8 cellular contexts compared by ENCODE assay signal in the genomic region with DNA sequence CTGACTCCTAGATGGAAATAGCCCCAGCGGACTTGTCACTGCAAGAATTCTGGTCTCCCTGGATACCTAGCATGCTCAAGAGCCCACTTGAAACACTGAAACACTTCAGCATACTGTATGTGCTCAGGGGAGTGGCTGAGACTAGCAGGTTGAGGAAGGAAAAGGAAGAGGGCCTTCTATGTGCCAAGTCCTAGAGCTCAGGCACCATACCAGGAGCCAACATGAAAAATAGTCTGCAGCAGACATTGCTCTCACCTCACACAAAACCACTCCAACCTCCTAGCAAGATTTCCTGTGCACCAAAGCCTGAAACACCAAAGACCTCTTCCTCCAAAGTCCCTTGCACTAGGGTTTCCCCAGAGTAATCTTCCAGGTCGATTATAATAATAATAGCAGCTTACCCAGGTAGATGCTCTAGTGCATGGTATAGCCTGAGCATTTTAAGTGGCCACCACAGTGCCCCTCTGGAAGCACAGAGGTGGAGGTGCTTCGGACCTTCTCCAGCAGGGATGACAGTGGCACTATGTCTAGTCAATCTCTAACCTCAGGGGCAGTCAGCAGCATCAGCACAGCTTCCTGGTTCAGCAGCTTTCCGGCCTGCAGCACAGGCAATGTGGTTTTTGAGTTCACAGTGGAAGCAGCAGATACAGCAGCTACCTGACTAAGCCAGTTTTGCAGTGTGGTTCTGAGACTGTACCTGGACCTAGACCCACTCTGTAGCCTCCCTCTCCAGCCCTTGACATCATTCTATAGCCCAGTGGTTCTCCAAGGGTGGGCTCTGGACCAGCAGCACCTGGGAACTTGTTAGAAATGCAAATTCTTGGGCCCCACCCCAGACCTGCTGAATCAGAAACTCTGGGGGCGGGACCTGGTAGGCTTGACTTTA. TPM values are rescaled to one million over a fixed set of nuclear protein-coding genes. Genes with fewer than 3 reads are reported as not detected.
DNase-seq lines count a peak whose midpoint lies in the region; ATAC-seq and TF ChIP-seq lines count a peak whose summit lies in the region.

No MANE protein-coding gene starts in this region.

- peak overlapping the region; percentile 91 for H3K4me2 ChIP-seq in OCI-LY1 (ENCODE audit: low read length)

- peaks cover 77% of the 10 kb centered on the region for H3K4me1 Mint-ChIP-seq in activated T-helper 2 cell treated with anti-CD3 and anti-CD28 coated beads, Interferon-gamma antibody, Interleukin-2, Interleukin-4, amounts not matched to agents 10 μg/mL and 5 μg/mL and 100 μg/mL, durations not matched to agents 14 hours and 24 hours and 36 hours (ENCODE audit: low read depth)

- no peaks in the 10 kb centered on the region for H4K20me1 ChIP-seq in OCI-LY1 (ENCODE audit: insufficient read depth, low read length)

- intact Hi-C loops in activated T-helper 2 cell treated with anti-CD3 and anti-CD28 coated beads, Interferon-gamma antibody, Interleukin-2, Interleukin-4, amounts not matched to agents 10 μg/mL and 5 μg/mL and 100 μg/mL, durations not matched to agents 14 hours and 24 hours and 36 hours (cut with micrococcal nuclease) = loop anchor here (1.0 to 10.0 kb wide), 6 partner anchors 18 to 428 kb away; no protein-coding TSS in a partner anchor

- H3K27ac ChIP-seq in OCI-LY1 (ENCODE audit: low read depth, low read length, poor library complexity, severe bottlenecking) = peak overlapping the region; percentile 100

- peaks cover 18% of the 10 kb centered on the region; the same call in 1 of the 2 replicates for H3K36me3 ChIP-seq in OCI-LY1 (ENCODE audit: insufficient read depth, low read length)

- ATAC-seq in HG03095 (IDR thresholded peaks at IDR 0.05; ENCODE audit: unreplicated experiment) (peak; percentile 61), left lobe of liver (no peak)

- H2AFZ ChIP-seq in OCI-LY1 (ENCODE audit: low read length) = no peak overlapping the region

- H3K27me3 Mint-ChIP-seq in activated T-helper 2 cell treated with anti-CD3 and anti-CD28 coated beads, Interferon-gamma antibody, Interleukin-2, Interleukin-4, amounts not matched to agents 10 μg/mL and 5 μg/mL and 100 μg/mL, durations not matched to agents 14 hours and 24 hours and 36 hours (ENCODE audit: low read depth) = no peaks in the 10 kb centered on the region

- DNase-seq in NCI-H748 (lab: John Stamatoyannopoulos, UW; ENCODE audit: unreplicated experiment) (peak; percentile 24), NCI-H748 treated with DMSO at 0.1 percent for 48 hours (lab: John Stamatoyannopoulos, UW) (no peak), retina (no peak), left lobe of liver (ENCODE audit: low spot score) (no peak)
- peak; percentile 73 for DNase-seq in activated T-helper 2 cell treated with anti-CD3 and anti-CD28 coated beads, Interferon-gamma antibody, Interleukin-2, Interleukin-4, amounts not matched to agents 10 μg/mL and 5 μg/mL and 100 μg/mL, durations not matched to agents 14 hours and 24 hours and 36 hours (ENCODE audit: low spot score)
- DNase-seq in stimulated activated CD4-positive, alpha-beta T cell treated with anti-CD3 and anti-CD28 coated beads, Interleukin-15, amount 100 ng/mL, for 48 hours (ENCODE audit: low read depth in 2 of 2) = peak; percentile 45 to 49

- no peaks in the 10 kb centered on the region for H3K27me3 ChIP-seq in OCI-LY1 (ENCODE audit: insufficient read depth, low read length)

- peak overlapping the region; percentile 74 for H3K4me3 ChIP-seq in OCI-LY1 (ENCODE audit: low read depth, low read length, poor library complexity, severe bottlenecking)

- no peaks in the 10 kb centered on the region for H3K9me2 ChIP-seq in OCI-LY1 (ENCODE audit: low read depth, low read length)

- peak overlapping the region; percentile 98 for H3K27ac Mint-ChIP-seq in activated T-helper 2 cell treated with anti-CD3 and anti-CD28 coated beads, Interferon-gamma antibody, Interleukin-2, Interleukin-4, amounts not matched to agents 10 μg/mL and 5 μg/mL and 100 μg/mL, durations not matched to agents 14 hours and 24 hours and 36 hours

- no peak for TF ChIP-seq CTCF in OCI-LY1 (IDR thresholded peaks at IDR 0.05; ENCODE audit: low read length)

- H3K9me3 Mint-ChIP-seq in activated T-helper 2 cell treated with anti-CD3 and anti-CD28 coated beads, Interferon-gamma antibody, Interleukin-2, Interleukin-4, amounts not matched to agents 10 μg/mL and 5 μg/mL and 100 μg/mL, durations not matched to agents 14 hours and 24 hours and 36 hours = no peaks in the 10 kb centered on the region

- H3F3A ChIP-seq in OCI-LY1 (ENCODE audit: insufficient read depth, low read length) = peaks cover 10% of the 10 kb centered on the region

- peaks cover 5% of the 10 kb centered on the region; the same call in 1 of the 2 replicates for H3K79me2 ChIP-seq in OCI-LY1 (ENCODE audit: insufficient read depth, low read length)

- H3K4me3 Mint-ChIP-seq in activated T-helper 2 cell treated with anti-CD3 and anti-CD28 coated beads, Interferon-gamma antibody, Interleukin-2, Interleukin-4, amounts not matched to agents 10 μg/mL and 5 μg/mL and 100 μg/mL, durations not matched to agents 14 hours and 24 hours and 36 hours (ENCODE audit: low read depth) = peak overlapping the region; percentile 81

- peaks cover 65% of the 10 kb centered on the region for H3K4me1 ChIP-seq in OCI-LY1 (ENCODE audit: insufficient read depth, low read length, severe bottlenecking)

- no peaks in the 10 kb centered on the region for H3K9me3 ChIP-seq in OCI-LY1 (ENCODE audit: low read length)

- peaks cover 14% of the 10 kb centered on the region for H3K36me3 Mint-ChIP-seq in activated T-helper 2 cell treated with anti-CD3 and anti-CD28 coated beads, Interferon-gamma antibody, Interleukin-2, Interleukin-4, amounts not matched to agents 10 μg/mL and 5 μg/mL and 100 μg/mL, durations not matched to agents 14 hours and 24 hours and 36 hours (ENCODE audit: low read depth)

- H3K9ac ChIP-seq in OCI-LY1 (ENCODE audit: low read length) = peak overlapping the region; percentile 82

RNA-seq across cellular contexts. Expression of a gene that starts 45.6 kb away (rescaled TPM):
- total RNA-seq in activated T-helper 2 cell treated with anti-CD3 and anti-CD28 coated beads, Interferon-gamma antibody, Interleukin-2, Interleukin-4, amounts not matched to agents 10 μg/mL and 5 μg/mL and 100 μg/mL, durations not matched to agents 14 hours and 24 hours and 36 hours = not detected in 2 replicates
- not detected for total RNA-seq in left lobe of liver

Comparison
In these comparisons a context has a peak if more than half of its experiments do, and no peak if none do; other contexts are left out.
1. DNase-seq: peak in NCI-H748 (single experiment), activated T-helper 2 cell treated with anti-CD3 and anti-CD28 coated beads, Interferon-gamma antibody, Interleukin-2, Interleukin-4, amounts not matched to agents 10 μg/mL and 5 μg/mL and 100 μg/mL, durations not matched to agents 14 hours and 24 hours and 36 hours (single experiment) and stimulated activated CD4-positive, alpha-beta T cell treated with anti-CD3 and anti-CD28 coated beads, Interleukin-15, amount 100 ng/mL, for 48 hours (2 of 2); none in NCI-H748 treated with DMSO at 0.1 percent for 48 hours (single experiment), retina (single experiment) and left lobe of liver (single experiment).